15 cellular contexts compared by ENCODE assay signal in genomic region chr10:72241853-72242252, GRCh38. TPM values are rescaled to one million over a fixed set of nuclear protein-coding genes. Genes with fewer than 3 reads are reported as not detected.
DNase-seq lines count a peak whose midpoint lies in the region; ATAC-seq and TF ChIP-seq lines count a peak whose summit lies in the region.
"Had no signal": no experiment of that assay in that cellular context is flagged by ENCODE, and none has a peak within 500 bp of the region (broad histone marks: within the 10 kb centered on the region; RNA-seq: fewer than 3 reads in every experiment).

No MANE protein-coding gene starts in this region.

- H4K5ac ChIP-seq in mesendoderm (ENCODE audit: low read length) = no peak overlapping the region

- TF ChIP-seq POLR2A in stomach (IDR thresholded peaks at IDR 0.05) = no peak

- H3K36me3 Mint-ChIP-seq in activated naive CD8-positive, alpha-beta T cell = peaks cover 1% of the 10 kb centered on the region
- H3K36me3 Mint-ChIP-seq: IgD-negative memory B cell had no signal

- no peak overlapping the region for H2BK120ac ChIP-seq in mesendoderm (ENCODE audit: low read depth, low read length)

- no peaks in the 10 kb centered on the region for H3K9me3 Mint-ChIP-seq in activated naive CD8-positive, alpha-beta T cell (ENCODE audit: low read depth)
- H3K9me3 Mint-ChIP-seq: activated naive CD8-positive, alpha-beta T cell treated with anti-CD3 and anti-CD28 coated beads, Interleukin-2, amount 10 ng/mL, durations not matched to agents 7 days and 5 days; IgD-negative memory B cell had no signal

- no peak overlapping the region for H2BK15ac ChIP-seq in mesendoderm (replicated peaks; ENCODE audit: low read depth)

- H3K27ac ChIP-seq in RWPE2 (ENCODE audit: poor library complexity, severe bottlenecking) = peak overlapping the region; percentile 99
- no peak overlapping the region for H3K27ac ChIP-seq in mesendoderm (ENCODE audit: low read depth, low read length)
- H3K27ac ChIP-seq in stomach = peak overlapping the region in 4 of 5 donors; percentile 90 to 97 (median 94)
- H3K27ac ChIP-seq: SK-N-MC had no signal

- WGBS in mesendoderm (ENCODE audit: extremely low coverage, insufficient coverage, low lambda C conversion rate) = no CpG with 5 or more reads among the region's 4 CpGs
- WGBS in stomach, 5 donors = 83 to 87% (median 85%) methylated on average over 4 of the region's 4 CpGs

- H3K4ac ChIP-seq in mesendoderm (ENCODE audit: low read depth, low read length) = no peak overlapping the region

- peaks cover 63% of the 10 kb centered on the region for H3K4me1 Mint-ChIP-seq in activated naive CD8-positive, alpha-beta T cell (ENCODE audit: low read depth)

- H3K4me2 ChIP-seq in mesendoderm (ENCODE audit: low read length) = no peak overlapping the region

- TF ChIP-seq CTCF in RWPE2 (IDR thresholded peaks at IDR 0.05; ENCODE audit: poor library complexity, severe bottlenecking) (no peak), stomach (IDR thresholded peaks at IDR 0.05) (no peak)

- no peaks in the 10 kb centered on the region for H3K9me3 ChIP-seq in RWPE2 (ENCODE audit: severe bottlenecking)
- H3K9me3 ChIP-seq in stomach = no peaks in the 10 kb centered on the region
- H3K9me3 ChIP-seq: left lung had no signal

- H3K27ac Mint-ChIP-seq in activated naive CD8-positive, alpha-beta T cell = peak overlapping the region; percentile 62

- H3K4me3 Mint-ChIP-seq in activated naive CD8-positive, alpha-beta T cell = peak overlapping the region; percentile 30
- H3K4me3 Mint-ChIP-seq: activated naive CD8-positive, alpha-beta T cell treated with anti-CD3 and anti-CD28 coated beads, Interleukin-2, amount 10 ng/mL, durations not matched to agents 7 days and 5 days had no signal

- ATAC-seq in RWPE2 (ENCODE audit: low read depth) (no peak), GM21737 (IDR thresholded peaks at IDR 0.05; ENCODE audit: unreplicated experiment) (no peak)
- ATAC-seq: esophagus mucosa had no signal

- H2BK5ac ChIP-seq in mesendoderm (ENCODE audit: low read length) = no peak overlapping the region

- H3K27me3 ChIP-seq in RWPE2 (ENCODE audit: insufficient read depth, poor library complexity, severe bottlenecking) (no peaks in the 10 kb centered on the region), mesendoderm (ENCODE audit: insufficient read depth, low read length, poor library complexity) (no peaks in the 10 kb centered on the region), stomach (no peaks in the 10 kb centered on the region)
- H3K27me3 ChIP-seq: left lung had no signal

- H3K56ac ChIP-seq in mesendoderm (ENCODE audit: low read length) = no peak overlapping the region

- H3K36me3 ChIP-seq in RWPE2 (ENCODE audit: low read depth) (no peaks in the 10 kb centered on the region), mesendoderm (ENCODE audit: control insufficient read depth, insufficient read depth, low read length) (no peaks in the 10 kb centered on the region), stomach (peaks cover 0 to 16% (median 5%) of the 10 kb centered on the region in 4 donors)

- H3K18ac ChIP-seq in mesendoderm (ENCODE audit: low read length) = no peak overlapping the region

- intact Hi-C loops in stomach (cut with DNase I; ENCODE audit: low total_unique reads) = no loop called here

- no peaks in the 10 kb centered on the region for H3K27me3 Mint-ChIP-seq in activated naive CD8-positive, alpha-beta T cell
- H3K27me3 Mint-ChIP-seq: activated naive CD8-positive, alpha-beta T cell treated with anti-CD3 and anti-CD28 coated beads, Interleukin-2, amount 10 ng/mL, durations not matched to agents 7 days and 5 days; IgD-negative memory B cell had no signal

- no peak overlapping the region for H3K9ac ChIP-seq in mesendoderm (ENCODE audit: low read length)

- DNase-seq in RWPE2 (ENCODE audit: low spot score) = no peak
- DNase-seq in mesendoderm = no peak
- no peak for DNase-seq in stomach
- DNase-seq in DMS114 treated with DMSO at 0.1 percent for 48 hours (lab: John Stamatoyannopoulos, UW; ENCODE audit: unreplicated experiment) = no peak
- DNase-seq in NCI-H146 (lab: John Stamatoyannopoulos, UW) = no peak
- DNase-seq: activated naive CD8-positive, alpha-beta T cell treated with anti-CD3 and anti-CD28 coated beads, Interleukin-2, amount 10 ng/mL, durations not matched to agents 7 days and 5 days; DND-41; HCEC 1CT; NCI-H1048 had no signal

- no peak overlapping the region for H3K4me3 ChIP-seq in RWPE2 (ENCODE audit: severe bottlenecking)
- no peak overlapping the region for H3K4me3 ChIP-seq in mesendoderm (ENCODE audit: low read length)
- no peak overlapping the region for H3K4me3 ChIP-seq in stomach
- H3K4me3 ChIP-seq: left lung, SK-N-MC had no signal

- H3K79me1 ChIP-seq in mesendoderm (ENCODE audit: low read length) = no peaks in the 10 kb centered on the region

- H3K23ac ChIP-seq in mesendoderm (ENCODE audit: low read length) = no peak overlapping the region

- H2AK5ac ChIP-seq in mesendoderm (ENCODE audit: low read length) = peak overlapping the region; percentile 4

- no peaks in the 10 kb centered on the region for H3K79me2 ChIP-seq in mesendoderm (ENCODE audit: control insufficient read depth, insufficient read depth, low read length)

- H4K8ac ChIP-seq in mesendoderm (ENCODE audit: low read depth, low read length) = no peak overlapping the region

- peaks cover 37% of the 10 kb centered on the region for H3K4me1 ChIP-seq in RWPE2 (ENCODE audit: insufficient read depth, poor library complexity, severe bottlenecking)
- H3K4me1 ChIP-seq in mesendoderm (ENCODE audit: control insufficient read depth, low read depth, low read length) = peaks cover 8% of the 10 kb centered on the region
- H3K4me1 ChIP-seq in stomach = peaks cover 50 to 57% (median 55%) of the 10 kb centered on the region in 4 donors

- TF ChIP-seq EP300 in stomach (IDR thresholded peaks at IDR 0.05) = no peak

RNA-seq across cellular contexts. Expression of gene ASCC1, which starts 25.8 kb away (rescaled TPM):
- 31.3 TPM for polyA plus RNA-seq in mesendoderm (2013, experiment 1 of 2)
- 32.2 TPM for polyA plus RNA-seq in mesendoderm (2013, experiment 2 of 2)
- total RNA-seq in stomach = 100 to 1,000 TPM in 1 of 5 donors, 10 to 100 TPM in 2, 1 to 10 TPM in 2; 4.3 to 142 (median 19.4) TPM
- 10 to 100 TPM in 2 of 3 donors, 1 to 10 TPM in 1; 8.4 to 14.7 (median 12.5) TPM for polyA plus RNA-seq in stomach

RNA-seq across cellular contexts. Expression of gene ANAPC16, which starts 26.0 kb away (rescaled TPM):
- 46.8 TPM for polyA plus RNA-seq in mesendoderm (2013, experiment 1 of 2)
- polyA plus RNA-seq in mesendoderm (2013, experiment 2 of 2) = 43.6 TPM
- total RNA-seq in stomach = 100 to 1,000 TPM in 2 of 5 donors, 10 to 100 TPM in 3; 12.7 to 104 (median 68.8) TPM
- 100 to 1,000 TPM; 164 to 231 (median 170) TPM for polyA plus RNA-seq in stomach

RNA-seq across cellular contexts. Expression of gene DDIT4, which starts 31.9 kb away (rescaled TPM):
- polyA plus RNA-seq in mesendoderm (2013, experiment 1 of 2) = 13.6 TPM
- polyA plus RNA-seq in mesendoderm (2013, experiment 2 of 2) = 13.8 TPM
- total RNA-seq in stomach = 100 to 1,000 TPM in 4 of 5 donors, 10 to 100 TPM in 1; 89.9 to 188 (median 154) TPM
- polyA plus RNA-seq in stomach = 100 to 1,000 TPM; 122 to 176 (median 170) TPM
